ENCODE assay signal across 15 cellular contexts in genomic region chr1:160578175-160578693, GRCh38. TPM values are rescaled to one million over a fixed set of nuclear protein-coding genes. Genes with fewer than 3 reads are reported as not detected.
DNase-seq lines count a peak whose midpoint lies in the region; ATAC-seq and TF ChIP-seq lines count a peak whose summit lies in the region.
"Had no signal": no experiment of that assay in that cellular context is flagged by ENCODE, and none has a peak within 500 bp of the region (broad histone marks: within the 10 kb centered on the region; RNA-seq: fewer than 3 reads in every experiment).

No MANE protein-coding gene starts in this region.

- peaks cover 0 to 9% (median 2%) of the 10 kb centered on the region in 4 donors for H3K4me1 ChIP-seq in Peyer's patch
- H3K4me1 ChIP-seq: uterus had no signal

- no peaks in the 10 kb centered on the region for H3K9me3 ChIP-seq in Peyer's patch
- H3K9me3 ChIP-seq: uterus had no signal

- H3K27me3 Mint-ChIP-seq in activated T-cell treated with anti-CD3 and anti-CD28 coated beads, Interleukin-2, amount 50 U/mL, for 72 hours (ENCODE audit: low read depth): no peaks in the 10 kb centered on the region
- no peaks in the 10 kb centered on the region for H3K27me3 Mint-ChIP-seq in dendritic cell treated with granulocyte-macrophage colony-stimulating factor and Interleukin-4, amounts not matched to agents 40 ng/mL and 50 ng/mL, for 4 days
- H3K27me3 Mint-ChIP-seq in stimulated activated naive B cell treated with anti-CD40 and anti-IgM and Interleukin-4, amounts not matched to agents 10 μg/mL and 1 μg/mL and 100 μg/mL, for 72 hours: no peaks in the 10 kb centered on the region

- peak overlapping the region; percentile 99 for H3K27ac Mint-ChIP-seq in activated T-cell treated with anti-CD3 and anti-CD28 coated beads, Interleukin-2, amount 50 U/mL, for 72 hours
- H3K27ac Mint-ChIP-seq in dendritic cell treated with granulocyte-macrophage colony-stimulating factor and Interleukin-4, amounts not matched to agents 40 ng/mL and 50 ng/mL, for 4 days: peak overlapping the region; percentile 95
- H3K27ac Mint-ChIP-seq in stimulated activated naive B cell treated with anti-CD40 and anti-IgM and Interleukin-4, amounts not matched to agents 10 μg/mL and 1 μg/mL and 100 μg/mL, for 72 hours: peak overlapping the region; percentile 93

- H3K36me3 ChIP-seq in Peyer's patch: no peaks in the 10 kb centered on the region
- H3K36me3 ChIP-seq: uterus had no signal

- DNase-seq in activated T-cell treated with anti-CD3 and anti-CD28 coated beads, Interleukin-2, amount 50 U/mL, for 72 hours: no peak
- DNase-seq in activated T-cell treated with anti-CD3 and anti-CD28 coated beads, Interleukin-2, amount 50 U/mL, for 1 hour: no peak
- DNase-seq in Peyer's patch (no peak), activated gamma-delta T cell treated with Interleukin-2 at 50 U/mL for 16 hours (no peak), A172 (ENCODE audit: low spot score) (no peak)
- no peak for DNase-seq in stimulated activated naive B cell treated with anti-CD40 and anti-IgM and Interleukin-4, amounts not matched to agents 10 μg/mL and 1 μg/mL and 100 μg/mL, for 72 hours
- DNase-seq: activated CD4-positive, alpha-beta T cell treated with anti-CD3 and anti-CD28 coated beads for 4 hours; mesendoderm; right cardiac atrium; SIG-M5; uterus had no signal

- TF ChIP-seq CTCF in Peyer's patch (IDR thresholded peaks at IDR 0.05): no peak

- peaks cover 5% of the 10 kb centered on the region in 2 donors for H3K36me3 Mint-ChIP-seq in activated T-cell treated with anti-CD3 and anti-CD28 coated beads, Interleukin-2, amount 50 U/mL, for 72 hours (ENCODE audit: insufficient read depth in 2 of 2)
- H3K36me3 Mint-ChIP-seq in dendritic cell treated with granulocyte-macrophage colony-stimulating factor and Interleukin-4, amounts not matched to agents 40 ng/mL and 50 ng/mL, for 4 days (ENCODE audit: low read depth): peaks cover 51% of the 10 kb centered on the region
- H3K36me3 Mint-ChIP-seq in stimulated activated naive B cell treated with anti-CD40 and anti-IgM and Interleukin-4, amounts not matched to agents 10 μg/mL and 1 μg/mL and 100 μg/mL, for 72 hours: peaks cover 31 to 38% of the 10 kb centered on the region in 2 donors

- peak overlapping the region in 3 of 4 donors; percentile 24 to 33 (median 28) for H3K4me3 ChIP-seq in Peyer's patch

- H3K27ac ChIP-seq in Peyer's patch: peak overlapping the region; percentile 23 to 79 (median 59)
- H3K27ac ChIP-seq: uterus had no signal

- H3K9me3 Mint-ChIP-seq in activated T-cell treated with anti-CD3 and anti-CD28 coated beads, Interleukin-2, amount 50 U/mL, for 72 hours: peaks cover 2% of the 10 kb centered on the region in 2 donors
- H3K9me3 Mint-ChIP-seq in dendritic cell treated with granulocyte-macrophage colony-stimulating factor and Interleukin-4, amounts not matched to agents 40 ng/mL and 50 ng/mL, for 4 days: no peaks in the 10 kb centered on the region
- H3K9me3 Mint-ChIP-seq in stimulated activated naive B cell treated with anti-CD40 and anti-IgM and Interleukin-4, amounts not matched to agents 10 μg/mL and 1 μg/mL and 100 μg/mL, for 72 hours: peaks cover 0 to 3% of the 10 kb centered on the region in 2 donors

- ATAC-seq in activated T-cell treated with anti-CD3 and anti-CD28 coated beads, Interleukin-2, amount 50 U/mL, for 72 hours (replicated peaks in 1 of 2): no peak
- ATAC-seq in stimulated activated naive B cell treated with anti-CD40 and anti-IgM and Interleukin-4, amounts not matched to agents 10 μg/mL and 1 μg/mL and 100 μg/mL, for 72 hours (replicated peaks): no peak
- ATAC-seq in GM19351 (IDR thresholded peaks at IDR 0.05; ENCODE audit: unreplicated experiment): no peak
- ATAC-seq: right cardiac atrium had no signal

- peak overlapping the region; percentile 81 to 99 for H3K4me3 Mint-ChIP-seq in activated T-cell treated with anti-CD3 and anti-CD28 coated beads, Interleukin-2, amount 50 U/mL, for 72 hours
- peak overlapping the region; percentile 92 for H3K4me3 Mint-ChIP-seq in dendritic cell treated with granulocyte-macrophage colony-stimulating factor and Interleukin-4, amounts not matched to agents 40 ng/mL and 50 ng/mL, for 4 days
- H3K4me3 Mint-ChIP-seq in stimulated activated naive B cell treated with anti-CD40 and anti-IgM and Interleukin-4, amounts not matched to agents 10 μg/mL and 1 μg/mL and 100 μg/mL, for 72 hours: peak overlapping the region; percentile 73 to 90

- TF ChIP-seq POLR2A in Peyer's patch (IDR thresholded peaks at IDR 0.05): no peak

- no peaks in the 10 kb centered on the region for H3K27me3 ChIP-seq in Peyer's patch
- H3K27me3 ChIP-seq: uterus had no signal

- peaks cover 75% of the 10 kb centered on the region for H3K4me1 Mint-ChIP-seq in activated T-cell treated with anti-CD3 and anti-CD28 coated beads, Interleukin-2, amount 50 U/mL, for 72 hours (ENCODE audit: low read depth)
- H3K4me1 Mint-ChIP-seq in dendritic cell treated with granulocyte-macrophage colony-stimulating factor and Interleukin-4, amounts not matched to agents 40 ng/mL and 50 ng/mL, for 4 days (ENCODE audit: low read depth): peaks cover 57% of the 10 kb centered on the region
- peaks cover 35 to 66% of the 10 kb centered on the region in 2 donors for H3K4me1 Mint-ChIP-seq in stimulated activated naive B cell treated with anti-CD40 and anti-IgM and Interleukin-4, amounts not matched to agents 10 μg/mL and 1 μg/mL and 100 μg/mL, for 72 hours

- intact Hi-C loops in dendritic cell treated with granulocyte-macrophage colony-stimulating factor and Interleukin-4, amounts not matched to agents 40 ng/mL and 50 ng/mL, for 4 days (cut with micrococcal nuclease): no loop called here

RNA-seq across cellular contexts. Expression of gene CD84, which starts 1.1 kb away (rescaled TPM):
- total RNA-seq in activated T-cell treated with anti-CD3 and anti-CD28 coated beads, Interleukin-2, amount 50 U/mL, for 72 hours: 10 to 100 TPM; 10.2 to 16.0 TPM
- 10 to 100 TPM in 1 of 4 donors, 1 to 10 TPM in 3; 2.7 to 24.8 (median 5.2) TPM for total RNA-seq in Peyer's patch
- total RNA-seq in A172 (2014; rRNA removed; shearing (Covaris generic)): not detected in 2 replicates
- total RNA-seq: G401, NCI-H460 had no signal

RNA-seq across cellular contexts. Expression of gene SLAMF6, which starts 55.2 kb away (rescaled TPM):
- total RNA-seq in activated T-cell treated with anti-CD3 and anti-CD28 coated beads, Interleukin-2, amount 50 U/mL, for 72 hours: 10 to 100 TPM; 41.6 to 48.8 TPM
- total RNA-seq in Peyer's patch: 10 to 100 TPM in 1 of 4 donors, 1 to 10 TPM in 2, under 1 TPM in 1; 0.57 to 10.7 (median 5.2) TPM
- total RNA-seq in A172 (2014; rRNA removed; shearing (Covaris generic)): not detected in 2 replicates
- total RNA-seq: G401, NCI-H460 had no signal
